4 cellular contexts compared by ENCODE assay signal in genomic region chr9:409655-410054, GRCh38.
DNase-seq lines count a peak whose midpoint lies in the region.

No MANE protein-coding gene starts in this region.

- DNase-seq in DMS53 (lab: John Stamatoyannopoulos, UW), result peak; percentile 0
- peak; percentile 5 for DNase-seq in NCI-H128 (lab: John Stamatoyannopoulos, UW; ENCODE audit: unreplicated experiment)
- peak; percentile 12 for DNase-seq in NCI-H69 (lab: John Stamatoyannopoulos, UW)
- DNase-seq in left kidney (ENCODE audit: low read depth, low spot score), result peak; percentile 40

Comparison
In these comparisons a context has a peak if more than half of its experiments do, and no peak if none do; other contexts are left out.
1. Peak in every context shown above with its lines: DNase-seq.